8 cellular contexts compared by ENCODE assay signal in genomic region chr14:50062438-50063039, GRCh38. TPM values are rescaled to one million over a fixed set of nuclear protein-coding genes. Genes with fewer than 3 reads are reported as not detected.
A peak's percentile ranks its signal among the peaks of the same experiment; 100 is the strongest.
DNase-seq lines count a peak whose midpoint lies in the region; ATAC-seq and TF ChIP-seq lines count a peak whose summit lies in the region.

No MANE protein-coding gene starts in this region.

- H3K27me3 ChIP-seq in BE2C = no peaks in the 10 kb centered on the region
- H3K27me3 ChIP-seq in OCI-LY1 (ENCODE audit: insufficient read depth, low read length) = no peaks in the 10 kb centered on the region
- no peaks in the 10 kb centered on the region for H3K27me3 ChIP-seq in MG63

- H3K9me3 ChIP-seq in BE2C = no peaks in the 10 kb centered on the region
- no peaks in the 10 kb centered on the region for H3K9me3 ChIP-seq in OCI-LY1 (ENCODE audit: low read length)
- H3K9me3 ChIP-seq in MG63 = no peaks in the 10 kb centered on the region

- H3K4me3 ChIP-seq in BE2C (ENCODE audit: low read depth, low read length) = peak overlapping the region; percentile 17; the same call in 1 of the 2 replicates
- H3K4me3 ChIP-seq in OCI-LY1 (ENCODE audit: low read depth, low read length, poor library complexity, severe bottlenecking) = peak overlapping the region; percentile 51
- H3K4me3 ChIP-seq in MG63 = no peak overlapping the region

- peak overlapping the region; percentile 95 for H3K27ac ChIP-seq in OCI-LY1 (ENCODE audit: low read depth, low read length, poor library complexity, severe bottlenecking)

- peaks cover 2% of the 10 kb centered on the region for H3K27me3 Mint-ChIP-seq in glutamatergic neuron (ENCODE audit: unreplicated experiment)

- ATAC-seq in GM21717 (IDR thresholded peaks at IDR 0.05; ENCODE audit: unreplicated experiment) = peak; percentile 25

- peaks cover 14% of the 10 kb centered on the region for H3K4me1 Mint-ChIP-seq in glutamatergic neuron (ENCODE audit: low read depth, unreplicated experiment)

- H3K79me2 ChIP-seq in OCI-LY1 (ENCODE audit: insufficient read depth, low read length) = no peaks in the 10 kb centered on the region

- TF ChIP-seq CTCF in BE2C (IDR thresholded peaks at IDR 0.05; ENCODE audit: low read depth, low read length) (peak; percentile 36), OCI-LY1 (IDR thresholded peaks at IDR 0.05; ENCODE audit: low read length) (peak; percentile 31; the same call in 1 of the 2 replicates), glutamatergic neuron (IDR thresholded peaks at IDR 0.05; ENCODE audit: partially characterized antibody, unreplicated experiment) (no peak)

- no peaks in the 10 kb centered on the region for H3K9me2 ChIP-seq in OCI-LY1 (ENCODE audit: low read depth, low read length)

- peak overlapping the region; percentile 76 for H3K4me2 ChIP-seq in OCI-LY1 (ENCODE audit: low read length)

- DNase-seq in BE2C (peak; percentile 85), activated T-helper 1 cell treated with Interleukin-2 at 50 U/mL for 16 hours (ENCODE audit: low read depth) (peak; percentile 70), glutamatergic neuron (no peak), MG63 (no peak), NCI-H748 treated with DMSO at 0.1 percent for 48 hours (lab: John Stamatoyannopoulos, UW) (no peak)
- peak; percentile 41 to 73 for DNase-seq in stimulated activated CD4-positive, alpha-beta T cell treated with anti-CD3 and anti-CD28 coated beads, Interleukin-1b, Interleukin-23, amount 100 ng/mL, for 4 hours (ENCODE audit: low read depth in 2 of 2)

- H3F3A ChIP-seq in OCI-LY1 (ENCODE audit: insufficient read depth, low read length) = no peaks in the 10 kb centered on the region; the same call in 1 of the 2 replicates

- H3K27ac Mint-ChIP-seq in glutamatergic neuron (ENCODE audit: unreplicated experiment) = peak overlapping the region; percentile 3

- peak overlapping the region; percentile 69 for H3K9ac ChIP-seq in OCI-LY1 (ENCODE audit: low read length)

- H3K4me3 Mint-ChIP-seq in glutamatergic neuron (ENCODE audit: unreplicated experiment) = peak overlapping the region; percentile 9

- H3K36me3 ChIP-seq in BE2C (no peaks in the 10 kb centered on the region), OCI-LY1 (ENCODE audit: insufficient read depth, low read length) (no peaks in the 10 kb centered on the region), MG63 (no peaks in the 10 kb centered on the region)

- H3K9me3 Mint-ChIP-seq in glutamatergic neuron (ENCODE audit: unreplicated experiment) = peaks cover 9% of the 10 kb centered on the region

- H2AFZ ChIP-seq in OCI-LY1 (ENCODE audit: low read length) = peak overlapping the region; percentile 56

- H4K20me1 ChIP-seq in OCI-LY1 (ENCODE audit: insufficient read depth, low read length) = no peaks in the 10 kb centered on the region

- H3K4me1 ChIP-seq in BE2C (peaks cover 27% of the 10 kb centered on the region), OCI-LY1 (ENCODE audit: insufficient read depth, low read length, severe bottlenecking) (peaks cover 48% of the 10 kb centered on the region)

- no peaks in the 10 kb centered on the region for H3K36me3 Mint-ChIP-seq in glutamatergic neuron (ENCODE audit: unreplicated experiment)

RNA-seq across cellular contexts. Expression of gene VCPKMT, which starts 53.8 kb away (rescaled TPM):
- 14.4 TPM for polyA plus RNA-seq in BE2C (2012; ENCODE audit: insufficient read depth, insufficient read length, low read depth)
- total RNA-seq in glutamatergic neuron (ENCODE audit: unreplicated experiment) = 12.9 TPM
- total RNA-seq in MG63 (2014; rRNA removed; shearing (Covaris generic); ENCODE audit: low replicate concordance) = 1.3 and 2.3 TPM in 2 replicates

Comparison
In these comparisons a context has a peak if more than half of its experiments do, and no peak if none do; other contexts are left out.
1. DNase-seq: peak in BE2C (single experiment), activated T-helper 1 cell treated with Interleukin-2 at 50 U/mL for 16 hours (single experiment) and stimulated activated CD4-positive, alpha-beta T cell treated with anti-CD3 and anti-CD28 coated beads, Interleukin-1b, Interleukin-23, amount 100 ng/mL, for 4 hours (2 of 2); none in glutamatergic neuron (single experiment), MG63 (single experiment) and NCI-H748 treated with DMSO at 0.1 percent for 48 hours (single experiment).